8 cellular contexts compared by ENCODE assay signal in genomic region chr1:74504125-74505065, GRCh38. TPM values are rescaled to one million over a fixed set of nuclear protein-coding genes. Genes with fewer than 3 reads are reported as not detected.
DNase-seq lines count a peak whose midpoint lies in the region; ATAC-seq and TF ChIP-seq lines count a peak whose summit lies in the region.

No MANE protein-coding gene starts in this region.

- H3K9me3 Mint-ChIP-seq in activated CD4-positive, alpha-beta memory T cell treated with anti-CD3 and anti-CD28 coated beads, Interleukin-2, amount 10 ng/mL, durations not matched to agents 7 days and 5 days = no peaks in the 10 kb centered on the region
- H3K9me3 Mint-ChIP-seq in neural crest cell = no peaks in the 10 kb centered on the region

- H3K27me3 Mint-ChIP-seq in activated CD4-positive, alpha-beta memory T cell treated with anti-CD3 and anti-CD28 coated beads, Interleukin-2, amount 10 ng/mL, durations not matched to agents 7 days and 5 days = no peaks in the 10 kb centered on the region
- H3K27me3 Mint-ChIP-seq in neural crest cell (ENCODE audit: low read depth) = no peaks in the 10 kb centered on the region

- no peaks in the 10 kb centered on the region for H3K4me1 Mint-ChIP-seq in activated CD4-positive, alpha-beta memory T cell treated with anti-CD3 and anti-CD28 coated beads, Interleukin-2, amount 10 ng/mL, durations not matched to agents 7 days and 5 days
- peaks cover 37% of the 10 kb centered on the region for H3K4me1 Mint-ChIP-seq in neural crest cell

- in situ Hi-C loops in Caki2 (cut with HindIII; ENCODE audit: low pct_unique_long_range_greater_than_20kb, low sequenced_read_pairs) = no loop called here

- POLR2A ChIA-PET in activated CD4-positive, alpha-beta memory T cell treated with anti-CD3 and anti-CD28 coated beads, Interleukin-2, amount 10 ng/mL, durations not matched to agents 7 days and 5 days (lab: Charles Lee) = no interaction called here

- H3K27ac Mint-ChIP-seq in activated CD4-positive, alpha-beta memory T cell treated with anti-CD3 and anti-CD28 coated beads, Interleukin-2, amount 10 ng/mL, durations not matched to agents 7 days and 5 days = no peak overlapping the region
- no peak overlapping the region for H3K27ac Mint-ChIP-seq in neural crest cell (ENCODE audit: unreplicated experiment)

- peak; percentile 84 for ATAC-seq in GM19324 (IDR thresholded peaks at IDR 0.05; ENCODE audit: low FRiP score, unreplicated experiment)
- ATAC-seq in HG03175 (IDR thresholded peaks at IDR 0.05; ENCODE audit: unreplicated experiment) = peak; percentile 85
- ATAC-seq in omental fat pad (ENCODE audit: low FRiP score) = no peak

- TF ChIP-seq CTCF in neural crest cell (conservative IDR thresholded peaks at IDR 0.05) (peak; percentile 81), omental fat pad (IDR thresholded peaks at IDR 0.05) (no peak)

- no peak overlapping the region for H3K4me3 Mint-ChIP-seq in activated CD4-positive, alpha-beta memory T cell treated with anti-CD3 and anti-CD28 coated beads, Interleukin-2, amount 10 ng/mL, durations not matched to agents 7 days and 5 days
- H3K4me3 Mint-ChIP-seq in neural crest cell = peak overlapping the region; percentile 45

- no peaks in the 10 kb centered on the region for H3K36me3 Mint-ChIP-seq in activated CD4-positive, alpha-beta memory T cell treated with anti-CD3 and anti-CD28 coated beads, Interleukin-2, amount 10 ng/mL, durations not matched to agents 7 days and 5 days (ENCODE audit: low read depth)
- H3K36me3 Mint-ChIP-seq in neural crest cell (ENCODE audit: low read depth) = no peaks in the 10 kb centered on the region

- CTCF ChIA-PET in activated CD4-positive, alpha-beta memory T cell treated with anti-CD3 and anti-CD28 coated beads, Interleukin-2, amount 10 ng/mL, durations not matched to agents 7 days and 5 days (lab: Charles Lee) = interaction anchor here (0.7 to 1.5 kb wide), 6 partner anchors 9 to 187 kb away, joined by 3 read pairs; no protein-coding TSS in a partner anchor

- DNase-seq in Caki2 (ENCODE audit: low read depth) (peak; percentile 14), NCI-H2227 (lab: John Stamatoyannopoulos, UW; ENCODE audit: unreplicated experiment) (peak; percentile 87), fibroblast of gingiva (ENCODE audit: low read depth) (peak; percentile 35), neural crest cell (ENCODE audit: low read depth, low spot score) (peak; percentile 68), omental fat pad (ENCODE audit: low spot score) (no peak)
- peak; percentile 47 for DNase-seq in activated CD4-positive, alpha-beta memory T cell treated with anti-CD3 and anti-CD28 coated beads, Interleukin-2, amount 10 ng/mL, durations not matched to agents 7 days and 5 days

RNA-seq across cellular contexts. Expression of gene LRRC53, which starts 8.0 kb away (rescaled TPM):
- total RNA-seq in Caki2 (2014; rRNA removed; shearing (Covaris generic); ENCODE audit: low replicate concordance) = not detected in 2 replicates
- not detected for total RNA-seq in activated CD4-positive, alpha-beta memory T cell treated with anti-CD3 and anti-CD28 coated beads, Interleukin-2, amount 10 ng/mL, durations not matched to agents 7 days and 5 days
- total RNA-seq in neural crest cell = not detected in 2 replicates
- not detected for total RNA-seq in omental fat pad
